Comparison of ENCODE assay signal across 28 cellular contexts in genomic region chr16:19938536-19938935, GRCh38.
"Had no signal": no experiment of that assay in that cellular context is flagged by ENCODE, and none has a peak within 500 bp of the region (broad histone marks: within the 10 kb centered on the region; RNA-seq: fewer than 3 reads in every experiment).

No MANE protein-coding gene starts in this region.

- DNase-seq: colonic mucosa; cortex of kidney; effector CD8-positive, alpha-beta T cell; effector memory CD8-positive, alpha-beta T cell; endodermal cell; erythroblast; esophagus squamous epithelium; foreskin melanocyte; gastrocnemius medialis; glutamatergic neuron; head of caudate nucleus; heart right ventricle; hippocampal formation; kidney; kidney glomerular epithelial cell; left cardiac atrium; left lung; left ventricle myocardium superior; lower lobe of right lung; mesenchymal stem cell; mucosa of descending colon; naive B cell had no signal

- H3K4me1 Mint-ChIP-seq: endodermal cell, mesothelial cell of epicardium, naive B cell had no signal

- H3K9me3 ChIP-seq: colonic mucosa, esophagus squamous epithelium, gastrocnemius medialis, heart right ventricle, left lung, lower lobe of right lung, mucosa of descending colon had no signal

- H3K27ac ChIP-seq: colonic mucosa, epithelial cell of prostate, esophagus squamous epithelium, gastrocnemius medialis, heart right ventricle, left lung, lower lobe of right lung had no signal

- H3K36me3 Mint-ChIP-seq: mesothelial cell of epicardium, naive B cell had no signal

- H3K4me3 Mint-ChIP-seq: dendritic cell treated with granulocyte-macrophage colony-stimulating factor and Interleukin-4, amounts not matched to agents 40 ng/mL and 50 ng/mL, for 4 days; effector memory CD8-positive, alpha-beta T cell; endodermal cell; mesothelial cell of epicardium; naive B cell had no signal

- H3K4me1 ChIP-seq: colonic mucosa, esophagus squamous epithelium, gastrocnemius medialis, heart right ventricle, left lung, lower lobe of right lung had no signal

- H3K27me3 Mint-ChIP-seq: dendritic cell treated with granulocyte-macrophage colony-stimulating factor and Interleukin-4, amounts not matched to agents 40 ng/mL and 50 ng/mL, for 4 days had no signal

- FAIRE-seq: endometrium, islet of Langerhans, kidney had no signal

- H3K4me3 ChIP-seq: colonic mucosa, esophagus squamous epithelium, gastrocnemius medialis, heart right ventricle, left lung, lower lobe of right lung, mucosa of descending colon had no signal

- H3K36me3 ChIP-seq: colonic mucosa, esophagus squamous epithelium, gastrocnemius medialis, heart right ventricle, left lung, lower lobe of right lung had no signal

- ATAC-seq: effector memory CD8-positive, alpha-beta T cell; esophagus mucosa; gastrocnemius medialis; heart right ventricle; left cardiac atrium; left lung; left ventricle myocardium superior; lower lobe of right lung; mucosa of descending colon had no signal

- H3K27me3 ChIP-seq: colonic mucosa, gastrocnemius medialis had no signal

- H3K27ac Mint-ChIP-seq: dendritic cell treated with granulocyte-macrophage colony-stimulating factor and Interleukin-4, amounts not matched to agents 40 ng/mL and 50 ng/mL, for 4 days; effector memory CD8-positive, alpha-beta T cell; endodermal cell; mesothelial cell of epicardium; naive B cell had no signal

- H3K9me3 Mint-ChIP-seq: dendritic cell treated with granulocyte-macrophage colony-stimulating factor and Interleukin-4, amounts not matched to agents 40 ng/mL and 50 ng/mL, for 4 days; effector memory CD8-positive, alpha-beta T cell; endodermal cell had no signal
